In the genomic region with DNA sequence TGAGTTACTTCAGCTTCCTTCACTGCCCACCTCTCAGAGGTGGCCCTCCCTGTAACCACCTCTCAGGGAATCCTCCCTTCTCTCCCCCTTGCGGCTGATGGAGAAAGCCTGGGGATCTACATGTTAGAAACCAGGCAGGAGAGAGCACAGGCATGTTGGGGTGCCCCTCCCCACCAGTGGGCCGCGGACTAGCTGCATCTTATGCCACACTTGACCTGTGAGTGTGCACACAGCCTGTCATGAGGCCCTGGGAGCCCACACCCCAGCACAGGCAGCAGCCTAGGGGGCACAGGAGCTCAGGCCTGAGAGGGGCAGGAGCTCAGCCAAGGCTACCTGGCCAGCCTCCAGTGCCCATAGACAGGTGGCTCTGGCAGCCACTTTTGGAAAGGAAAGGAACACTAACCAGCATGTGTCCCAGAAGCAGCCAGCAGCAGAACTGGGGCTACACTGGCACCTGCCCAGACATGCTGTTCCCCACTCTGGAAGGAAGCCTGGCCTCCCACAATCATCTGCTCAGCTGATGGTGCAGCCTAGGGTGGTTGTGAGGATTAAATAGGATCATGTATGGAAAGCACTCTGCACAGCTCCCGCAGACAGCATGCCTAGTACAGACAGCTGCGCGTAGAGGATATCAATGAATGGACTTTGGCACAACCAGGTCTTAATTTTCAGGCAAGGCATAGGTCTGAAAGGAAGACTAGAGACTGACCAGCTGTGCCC, we compare ENCODE assay signal across 22 cellular contexts.
DNase-seq lines count a peak whose midpoint lies in the region; ATAC-seq and TF ChIP-seq lines count a peak whose summit lies in the region.
"Had no signal": no experiment of that assay in that cellular context is flagged by ENCODE, and none has a peak within 500 bp of the region (broad histone marks: within the 10 kb centered on the region; RNA-seq: fewer than 3 reads in every experiment).

No MANE protein-coding gene starts in this region.

- H3K27me3 Mint-ChIP-seq in endothelial cell (ENCODE audit: unreplicated experiment) (peaks cover 11% of the 10 kb centered on the region), nephron progenitor cell (ENCODE audit: low read depth, poor library complexity) (peaks cover 91% of the 10 kb centered on the region)

- no peak for ATAC-seq in HG03139 (IDR thresholded peaks at IDR 0.05; ENCODE audit: unreplicated experiment)
- ATAC-seq: GM12878; left cardiac atrium; natural killer cell treated with Interleukin-12 subunit alpha and Interleukin-12 subunit beta and Interleukin-15 and Interleukin-18, amount 100 ng/mL, for 72 hours had no signal

- H3K27ac Mint-ChIP-seq in endothelial cell (ENCODE audit: unreplicated experiment): no peak overlapping the region
- H3K27ac Mint-ChIP-seq in nephron progenitor cell: no peak overlapping the region
- H3K27ac Mint-ChIP-seq: activated CD4-positive, alpha-beta T cell treated with anti-CD3 and anti-CD28 coated beads, Interleukin-2, amount 10 ng/mL, durations not matched to agents 24 days and 14 days; activated naive CD8-positive, alpha-beta T cell treated with anti-CD3 and anti-CD28 coated beads, Interleukin-2, amount 10 ng/mL, durations not matched to agents 7 days and 5 days; activated T-helper 2 cell treated with anti-CD3 and anti-CD28 coated beads, Interferon-gamma antibody, Interleukin-2, Interleukin-4, amounts not matched to agents 10 μg/mL and 5 μg/mL and 100 μg/mL, durations not matched to agents 14 hours and 24 hours and 36 hours; CD4-positive, CD25-positive, alpha-beta regulatory T cell; natural killer cell treated with Interleukin-12 subunit alpha and Interleukin-12 subunit beta and Interleukin-15 and Interleukin-18, amount 100 ng/mL, for 72 hours; progenitor cell of endocrine pancreas had no signal

- H3K4me3 Mint-ChIP-seq in endothelial cell (ENCODE audit: unreplicated experiment): no peak overlapping the region
- H3K4me3 Mint-ChIP-seq in nephron progenitor cell: no peak overlapping the region
- H3K4me3 Mint-ChIP-seq: activated CD4-positive, alpha-beta T cell treated with anti-CD3 and anti-CD28 coated beads, Interleukin-2, amount 10 ng/mL, durations not matched to agents 24 days and 14 days; activated naive CD8-positive, alpha-beta T cell treated with anti-CD3 and anti-CD28 coated beads, Interleukin-2, amount 10 ng/mL, durations not matched to agents 7 days and 5 days; natural killer cell treated with Interleukin-12 subunit alpha and Interleukin-12 subunit beta and Interleukin-15 and Interleukin-18, amount 100 ng/mL, for 72 hours had no signal

- H3K4me1 Mint-ChIP-seq in endothelial cell (ENCODE audit: unreplicated experiment) (no peaks in the 10 kb centered on the region), nephron progenitor cell (peaks cover 11% of the 10 kb centered on the region)
- H3K4me1 Mint-ChIP-seq: activated CD4-positive, alpha-beta T cell treated with anti-CD3 and anti-CD28 coated beads, Interleukin-2, amount 10 ng/mL, durations not matched to agents 24 days and 14 days; activated naive CD8-positive, alpha-beta T cell treated with anti-CD3 and anti-CD28 coated beads, Interleukin-2, amount 10 ng/mL, durations not matched to agents 7 days and 5 days had no signal

- TF ChIP-seq CTCF in endothelial cell (IDR thresholded peaks at IDR 0.05; ENCODE audit: unreplicated experiment) (no peak), nephron progenitor cell (IDR thresholded peaks at IDR 0.05) (no peak)

- no peaks in the 10 kb centered on the region for H3K9me3 Mint-ChIP-seq in endothelial cell (ENCODE audit: unreplicated experiment)
- H3K9me3 Mint-ChIP-seq in nephron progenitor cell: no peaks in the 10 kb centered on the region
- H3K9me3 Mint-ChIP-seq: activated CD4-positive, alpha-beta T cell treated with anti-CD3 and anti-CD28 coated beads, Interleukin-2, amount 10 ng/mL, durations not matched to agents 24 days and 14 days; activated naive CD8-positive, alpha-beta T cell treated with anti-CD3 and anti-CD28 coated beads, Interleukin-2, amount 10 ng/mL, durations not matched to agents 7 days and 5 days; activated T-helper 2 cell treated with anti-CD3 and anti-CD28 coated beads, Interferon-gamma antibody, Interleukin-2, Interleukin-4, amounts not matched to agents 10 μg/mL and 5 μg/mL and 100 μg/mL, durations not matched to agents 14 hours and 24 hours and 36 hours; natural killer cell treated with Interleukin-12 subunit alpha and Interleukin-12 subunit beta and Interleukin-15 and Interleukin-18, amount 100 ng/mL, for 72 hours had no signal

- DNase-seq in NCI-H1105 (lab: John Stamatoyannopoulos, UW): peak; percentile 79
- peak; percentile 51 for DNase-seq in NCI-H2196 (lab: John Stamatoyannopoulos, UW; ENCODE audit: unreplicated experiment)
- peak in 47 of 58 donors; percentile 5 to 86 (median 35) for DNase-seq in anterior cingulate cortex (lab: John Stamatoyannopoulos, UW)
- peak; percentile 60 for DNase-seq in occipital lobe (lab: John Stamatoyannopoulos, UW)
- no peak for DNase-seq in NK-92 (lab: John Stamatoyannopoulos, UW; ENCODE audit: unreplicated experiment)
- no peak for DNase-seq in endothelial cell (ENCODE audit: low spot score)
- DNase-seq in nephron progenitor cell: no peak
- DNase-seq: activated CD4-positive, alpha-beta T cell treated with anti-CD3 and anti-CD28 coated beads, Interleukin-2, amount 10 ng/mL, durations not matched to agents 24 days and 14 days; activated naive CD8-positive, alpha-beta T cell treated with anti-CD3 and anti-CD28 coated beads, Interleukin-2, amount 10 ng/mL, durations not matched to agents 7 days and 5 days; CD4-positive, CD25-positive, alpha-beta regulatory T cell; colonic mucosa; DMS153; glutamatergic neuron; GM23248; left cardiac atrium; NCI-H446; stimulated activated naive CD4-positive, alpha-beta T cell had no signal

- H3K36me3 Mint-ChIP-seq in endothelial cell (ENCODE audit: low read depth, unreplicated experiment) (no peaks in the 10 kb centered on the region), nephron progenitor cell (ENCODE audit: low read depth) (no peaks in the 10 kb centered on the region)
- H3K36me3 Mint-ChIP-seq: activated naive CD8-positive, alpha-beta T cell treated with anti-CD3 and anti-CD28 coated beads, Interleukin-2, amount 10 ng/mL, durations not matched to agents 7 days and 5 days; CD4-positive, CD25-positive, alpha-beta regulatory T cell; natural killer cell treated with Interleukin-12 subunit alpha and Interleukin-12 subunit beta and Interleukin-15 and Interleukin-18, amount 100 ng/mL, for 72 hours had no signal

Comparison
In these comparisons a context has a peak if more than half of its experiments do, and no peak if none do; other contexts are left out.
1. DNase-seq: peak in NCI-H1105 (single experiment), NCI-H2196 (single experiment), anterior cingulate cortex (47 of 58) and occipital lobe (single experiment); none in NK-92 (single experiment), endothelial cell (single experiment) and nephron progenitor cell (single experiment).